8 cellular contexts compared by ENCODE assay signal in genomic region chr4:93710101-93710846, GRCh38.
DNase-seq lines count a peak whose midpoint lies in the region; ATAC-seq and TF ChIP-seq lines count a peak whose summit lies in the region.

No MANE protein-coding gene starts in this region.

- no peaks in the 10 kb centered on the region for H3K9me3 ChIP-seq in HEK293 (ENCODE audit: control insufficient read depth, insufficient read depth, low read depth, low read length)
- H3K9me3 ChIP-seq in liver (ENCODE audit: control insufficient read depth in 4 of 4, low read length in 3 of 4), result no peaks in the 10 kb centered on the region

- no peak overlapping the region for H3K4me3 Mint-ChIP-seq in stimulated activated naive CD8-positive, alpha-beta T cell treated with anti-CD3 and anti-CD28 coated beads, Interleukin-15, amount 100 ng/mL, for 72 hours

- in situ Hi-C loops in GM13977 (cut with MboI; ENCODE audit: low pct_unique_long_range_greater_than_20kb, low sequenced_read_pairs, unreplicated experiment), result no loop called here

- peak overlapping the region in 1 of 2 donors; percentile 59 for H3K27ac Mint-ChIP-seq in stimulated activated naive CD8-positive, alpha-beta T cell treated with anti-CD3 and anti-CD28 coated beads, Interleukin-15, amount 100 ng/mL, for 72 hours

- H3K27ac ChIP-seq in HEK293 (ENCODE audit: extremely low read depth, low read depth, low read length), result no peak overlapping the region
- H3K27ac ChIP-seq in liver (ENCODE audit: low read depth in 1 of 2, low read length in 2 of 2), result no peak overlapping the region

- H3K4me1 ChIP-seq in HEK293 (ENCODE audit: control insufficient read depth, insufficient read depth, low read length), result no peaks in the 10 kb centered on the region
- H3K4me1 ChIP-seq in liver (ENCODE audit: control insufficient read depth in 4 of 4, insufficient read depth in 4 of 4, low read length in 3 of 4), result no peaks in the 10 kb centered on the region

- H3K4me3 ChIP-seq in HEK293 (ENCODE audit: low read depth, low read length) (no peak overlapping the region), liver (ENCODE audit: low read depth in 1 of 3, low read length in 3 of 3) (no peak overlapping the region)

- H3K9me3 Mint-ChIP-seq in stimulated activated naive CD8-positive, alpha-beta T cell treated with anti-CD3 and anti-CD28 coated beads, Interleukin-15, amount 100 ng/mL, for 72 hours, result peaks cover 20% of the 10 kb centered on the region in 2 donors

- no peaks in the 10 kb centered on the region for H3K27me3 Mint-ChIP-seq in stimulated activated naive CD8-positive, alpha-beta T cell treated with anti-CD3 and anti-CD28 coated beads, Interleukin-15, amount 100 ng/mL, for 72 hours

- no peak overlapping the region for H3K9ac ChIP-seq in liver (ENCODE audit: low read depth in 1 of 2, low read length in 2 of 2)

- 66% methylated on average over 6 of the region's 6 CpGs for whole genome bisulfite sequencing in liver

- H3K36me3 ChIP-seq in HEK293 (ENCODE audit: control insufficient read depth in 2 of 2, insufficient read depth in 1 of 2, low read length in 2 of 2), result no peaks in the 10 kb centered on the region
- no peaks in the 10 kb centered on the region for H3K36me3 ChIP-seq in liver (ENCODE audit: control insufficient read depth in 4 of 4, insufficient read depth in 3 of 4, low read depth in 1 of 4, low read length in 3 of 4)

- DNase-seq in GM13977 (ENCODE audit: low spot score) (no peak), NCI-H510A treated with DMSO at 0.1 percent for 48 hours (lab: John Stamatoyannopoulos, UW) (peak; percentile 61), cortex of kidney (lab: John Stamatoyannopoulos, UW) (no peak)
- DNase-seq in activated CD4-positive, CD25-positive, alpha-beta regulatory T cell treated with anti-CD3 and anti-CD28 coated beads, Interleukin-2, amount 50 U/mL, for 72 hours, result no peak
- DNase-seq in stimulated activated naive CD8-positive, alpha-beta T cell treated with anti-CD3 and anti-CD28 coated beads, Interleukin-15, amount 100 ng/mL, for 72 hours, result no peak
- no peak for DNase-seq in stimulated activated naive CD8-positive, alpha-beta T cell treated with anti-CD3 and anti-CD28 coated beads, Interleukin-15, Interleukin-2, amounts not matched to agents 100 U/mL and 50 U/mL, for 24 hours

- peak; percentile 38 to 44 for TF ChIP-seq RAD21 in liver (IDR thresholded peaks at IDR 0.05)

- ATAC-seq in stimulated activated naive CD8-positive, alpha-beta T cell treated with anti-CD3 and anti-CD28 coated beads, Interleukin-15, amount 100 ng/mL, for 72 hours, result no peak
- ATAC-seq in stimulated activated naive CD8-positive, alpha-beta T cell treated with anti-CD3 and anti-CD28 coated beads, Interleukin-15, Interleukin-2, amounts not matched to agents 100 U/mL and 50 U/mL, for 24 hours, result no peak

- H3K27me3 ChIP-seq in liver (ENCODE audit: control insufficient read depth in 4 of 4, insufficient read depth in 4 of 4, low read length in 3 of 4), result no peaks in the 10 kb centered on the region

- POLR2A ChIA-PET in HEK293 (lab: Yijun Ruan, JAX), result no interaction called here

- no peaks in the 10 kb centered on the region for H3K4me1 Mint-ChIP-seq in stimulated activated naive CD8-positive, alpha-beta T cell treated with anti-CD3 and anti-CD28 coated beads, Interleukin-15, amount 100 ng/mL, for 72 hours

- CTCF ChIA-PET in HEK293 (lab: Yijun Ruan, JAX), result interaction anchor here (0.6 to 1.8 kb wide), 6 partner anchors 9 to 977 kb away, joined by 3 to 6 read pairs (median 4); no protein-coding TSS in a partner anchor

- peak; percentile 64 for TF ChIP-seq CTCF in GM13977 (IDR thresholded peaks at IDR 0.05; ENCODE audit: extremely low read depth, insufficient read depth, missing control alignments)
- TF ChIP-seq CTCF in HEK293 (tag by site-specific recombination; IDR thresholded peaks at IDR 0.05), result peak; percentile 28; the same call in 1 of the 2 replicates
- TF ChIP-seq CTCF in liver (IDR thresholded peaks at IDR 0.05; ENCODE audit: low read depth, low read length, missing input control), result no peak

TF ChIP-seq in HEK293, 187 proteins besides CTCF, POLR2A, EP300 and RAD21:
- TF ChIP-seq ZNF433 (tag by site-specific recombination; IDR thresholded peaks at IDR 0.05; ENCODE audit: low read depth) (no peak), ZNF654 (tag by site-specific recombination; IDR thresholded peaks at IDR 0.05; ENCODE audit: low read depth) (peak; percentile 47), ZNF184 (tag by site-specific recombination; IDR thresholded peaks at IDR 0.05) (no peak)

TF ChIP-seq in liver, 16 proteins besides CTCF, POLR2A, EP300 and RAD21:
- no peak for TF ChIP-seq SP1 (IDR thresholded peaks at IDR 0.05)
- TF ChIP-seq TAF1 (conservative IDR thresholded peaks at IDR 0.05), result no peak
- TF ChIP-seq HNF4A (conservative IDR thresholded peaks at IDR 0.05), result no peak
- no peak for TF ChIP-seq ATF3 (IDR thresholded peaks at IDR 0.05)
- TF ChIP-seq JUND (IDR thresholded peaks at IDR 0.05), result no peak
- TF ChIP-seq FOXA2 (IDR thresholded peaks at IDR 0.05), result no peak
- TF ChIP-seq EGR1 (IDR thresholded peaks at IDR 0.05; ENCODE audit: low read depth in 2 of 2), result no peak
- TF ChIP-seq MAX (IDR thresholded peaks at IDR 0.05), result no peak
- no peak for TF ChIP-seq FOXA1 (IDR thresholded peaks at IDR 0.05)
- TF ChIP-seq YY1 (IDR thresholded peaks at IDR 0.05), result no peak
- TF ChIP-seq RXRA (IDR thresholded peaks at IDR 0.05), result no peak
- no peak for TF ChIP-seq REST (IDR thresholded peaks at IDR 0.05)
